1 cellular context compared by ENCODE assay signal in the genomic region with DNA sequence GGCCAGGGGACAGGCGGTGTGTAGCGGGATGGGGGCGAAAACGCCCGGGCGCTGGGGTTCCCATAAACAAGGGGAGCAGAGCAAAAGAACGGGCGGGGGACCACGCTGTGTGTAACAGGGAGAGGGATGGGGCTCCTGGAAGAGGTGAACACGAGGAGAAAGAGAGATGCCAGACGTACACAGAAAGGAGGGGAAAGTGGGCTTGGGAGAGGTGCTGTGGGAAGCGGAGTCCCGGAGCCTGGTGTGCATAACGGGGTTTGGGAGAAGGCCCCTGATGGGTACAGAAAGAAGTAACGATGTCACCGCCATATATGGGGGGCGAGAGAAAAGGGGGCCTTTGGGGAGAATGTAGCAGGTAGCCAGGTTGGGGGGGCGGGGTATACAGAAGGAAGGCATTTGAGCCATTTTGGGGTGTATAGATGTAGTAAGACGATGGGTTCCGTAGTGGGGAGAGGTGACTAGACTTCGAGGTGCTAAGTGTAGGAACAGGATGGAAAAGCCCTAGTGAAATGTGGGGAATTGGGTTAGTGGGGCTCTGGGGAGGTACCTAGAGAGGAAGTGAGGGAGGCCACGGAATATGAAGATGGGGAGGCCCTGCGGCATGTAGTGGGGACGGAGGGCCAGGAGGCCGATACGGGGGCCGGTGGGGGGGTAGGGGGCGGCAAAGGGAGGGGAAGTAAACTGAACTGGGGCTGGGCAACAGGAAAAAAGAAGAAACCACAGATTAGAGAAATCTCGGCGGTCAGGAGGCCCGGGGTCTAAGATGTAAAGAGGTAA.
A peak's percentile ranks its signal among the peaks of the same experiment; 100 is the strongest.
TF ChIP-seq lines count a peak whose summit lies in the region.

No MANE protein-coding gene starts in this region.

TF ChIP-seq in HepG2, 621 proteins besides CTCF, POLR2A, EP300 and RAD21 (continued from another document):
- TF ChIP-seq, protein P1, sequence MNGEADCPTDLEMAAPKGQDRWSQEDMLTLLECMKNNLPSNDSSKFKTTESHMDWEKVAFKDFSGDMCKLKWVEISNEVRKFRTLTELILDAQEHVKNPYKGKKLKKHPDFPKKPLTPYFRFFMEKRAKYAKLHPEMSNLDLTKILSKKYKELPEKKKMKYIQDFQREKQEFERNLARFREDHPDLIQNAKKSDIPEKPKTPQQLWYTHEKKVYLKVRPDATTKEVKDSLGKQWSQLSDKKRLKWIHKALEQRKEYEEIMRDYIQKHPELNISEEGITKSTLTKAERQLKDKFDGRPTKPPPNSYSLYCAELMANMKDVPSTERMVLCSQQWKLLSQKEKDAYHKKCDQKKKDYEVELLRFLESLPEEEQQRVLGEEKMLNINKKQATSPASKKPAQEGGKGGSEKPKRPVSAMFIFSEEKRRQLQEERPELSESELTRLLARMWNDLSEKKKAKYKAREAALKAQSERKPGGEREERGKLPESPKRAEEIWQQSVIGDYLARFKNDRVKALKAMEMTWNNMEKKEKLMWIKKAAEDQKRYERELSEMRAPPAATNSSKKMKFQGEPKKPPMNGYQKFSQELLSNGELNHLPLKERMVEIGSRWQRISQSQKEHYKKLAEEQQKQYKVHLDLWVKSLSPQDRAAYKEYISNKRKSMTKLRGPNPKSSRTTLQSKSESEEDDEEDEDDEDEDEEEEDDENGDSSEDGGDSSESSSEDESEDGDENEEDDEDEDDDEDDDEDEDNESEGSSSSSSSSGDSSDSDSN (CRISPR knock-in tag; IDR thresholded peaks at IDR 0.05) = no peak
- TF ChIP-seq, protein P2, sequence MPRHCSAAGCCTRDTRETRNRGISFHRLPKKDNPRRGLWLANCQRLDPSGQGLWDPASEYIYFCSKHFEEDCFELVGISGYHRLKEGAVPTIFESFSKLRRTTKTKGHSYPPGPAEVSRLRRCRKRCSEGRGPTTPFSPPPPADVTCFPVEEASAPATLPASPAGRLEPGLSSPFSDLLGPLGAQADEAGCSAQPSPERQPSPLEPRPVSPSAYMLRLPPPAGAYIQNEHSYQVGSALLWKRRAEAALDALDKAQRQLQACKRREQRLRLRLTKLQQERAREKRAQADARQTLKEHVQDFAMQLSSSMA (CRISPR knock-in tag; IDR thresholded peaks at IDR 0.05) = no peak
- TF ChIP-seq SNAPC2 (CRISPR knock-in tag; IDR thresholded peaks at IDR 0.05) (no peak), ZEB1 (IDR thresholded peaks at IDR 0.05; ENCODE audit: insufficient replicate concordance, low read depth) (no peak), ZFP37 (CRISPR knock-in tag; IDR thresholded peaks at IDR 0.05; ENCODE audit: borderline replicate concordance) (0 out of 2 replicates have a peak, but pooled peaks have one; percentile 40), ZNF777 (CRISPR knock-in tag; IDR thresholded peaks at IDR 0.05) (no peak), ISX (CRISPR knock-in tag; conservative IDR thresholded peaks at IDR 0.05) (0 out of 2 replicates have a peak, but pooled peaks have one; percentile 61), CENPT (CRISPR knock-in tag; IDR thresholded peaks at IDR 0.05; ENCODE audit: low read depth) (no peak), ZNF788 (CRISPR knock-in tag; IDR thresholded peaks at IDR 0.05; ENCODE audit: borderline replicate concordance) (no peak), RBM22 (optimal IDR thresholded peaks at IDR 0.05; ENCODE audit: low read length) (peak; percentile 81), MEIS2 (CRISPR knock-in tag; IDR thresholded peaks at IDR 0.05) (peak; percentile 6; the same call in 1 of the 2 replicates), GZF1 (CRISPR knock-in tag; IDR thresholded peaks at IDR 0.05) (0 out of 2 replicates have a peak, but pooled peaks have one; percentile 34), ARNTL (CRISPR knock-in tag; IDR thresholded peaks at IDR 0.05) (no peak), PHF20 (CRISPR knock-in tag; IDR thresholded peaks at IDR 0.05) (no peak), FOSL1 (CRISPR knock-in tag; IDR thresholded peaks at IDR 0.05; ENCODE audit: borderline replicate concordance) (0 out of 2 replicates have a peak, but pooled peaks have one; percentile 7), ETV6 (CRISPR knock-in tag; conservative IDR thresholded peaks at IDR 0.05) (0 out of 2 replicates have a peak, but pooled peaks have one; percentile 2), PPARG (CRISPR knock-in tag; conservative IDR thresholded peaks at IDR 0.05) (no peak), MAFG (CRISPR knock-in tag; IDR thresholded peaks at IDR 0.05) (no peak), ZNF747 (CRISPR knock-in tag; IDR thresholded peaks at IDR 0.05; ENCODE audit: borderline replicate concordance) (no peak), POLR2G (IDR thresholded peaks at IDR 0.05; ENCODE audit: low read depth, low read length) (peak; percentile 63), ADNP (CRISPR knock-in tag; IDR thresholded peaks at IDR 0.05) (no peak)
- TF ChIP-seq, protein P3, sequence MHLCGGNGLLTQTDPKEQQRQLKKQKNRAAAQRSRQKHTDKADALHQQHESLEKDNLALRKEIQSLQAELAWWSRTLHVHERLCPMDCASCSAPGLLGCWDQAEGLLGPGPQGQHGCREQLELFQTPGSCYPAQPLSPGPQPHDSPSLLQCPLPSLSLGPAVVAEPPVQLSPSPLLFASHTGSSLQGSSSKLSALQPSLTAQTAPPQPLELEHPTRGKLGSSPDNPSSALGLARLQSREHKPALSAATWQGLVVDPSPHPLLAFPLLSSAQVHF (CRISPR knock-in tag; IDR thresholded peaks at IDR 0.05) = 0 out of 2 replicates have a peak, but pooled peaks have one; percentile 22
- TF ChIP-seq, protein P4, sequence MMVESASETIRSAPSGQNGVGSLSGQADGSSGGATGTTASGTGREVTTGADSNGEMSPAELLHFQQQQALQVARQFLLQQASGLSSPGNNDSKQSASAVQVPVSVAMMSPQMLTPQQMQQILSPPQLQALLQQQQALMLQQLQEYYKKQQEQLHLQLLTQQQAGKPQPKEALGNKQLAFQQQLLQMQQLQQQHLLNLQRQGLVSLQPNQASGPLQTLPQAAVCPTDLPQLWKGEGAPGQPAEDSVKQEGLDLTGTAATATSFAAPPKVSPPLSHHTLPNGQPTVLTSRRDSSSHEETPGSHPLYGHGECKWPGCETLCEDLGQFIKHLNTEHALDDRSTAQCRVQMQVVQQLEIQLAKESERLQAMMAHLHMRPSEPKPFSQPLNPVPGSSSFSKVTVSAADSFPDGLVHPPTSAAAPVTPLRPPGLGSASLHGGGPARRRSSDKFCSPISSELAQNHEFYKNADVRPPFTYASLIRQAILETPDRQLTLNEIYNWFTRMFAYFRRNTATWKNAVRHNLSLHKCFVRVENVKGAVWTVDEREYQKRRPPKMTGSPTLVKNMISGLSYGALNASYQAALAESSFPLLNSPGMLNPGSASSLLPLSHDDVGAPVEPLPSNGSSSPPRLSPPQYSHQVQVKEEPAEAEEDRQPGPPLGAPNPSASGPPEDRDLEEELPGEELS (CRISPR knock-in tag; IDR thresholded peaks at IDR 0.05) = 0 out of 2 replicates have a peak, but pooled peaks have one; percentile 14
- TF ChIP-seq, protein P5, sequence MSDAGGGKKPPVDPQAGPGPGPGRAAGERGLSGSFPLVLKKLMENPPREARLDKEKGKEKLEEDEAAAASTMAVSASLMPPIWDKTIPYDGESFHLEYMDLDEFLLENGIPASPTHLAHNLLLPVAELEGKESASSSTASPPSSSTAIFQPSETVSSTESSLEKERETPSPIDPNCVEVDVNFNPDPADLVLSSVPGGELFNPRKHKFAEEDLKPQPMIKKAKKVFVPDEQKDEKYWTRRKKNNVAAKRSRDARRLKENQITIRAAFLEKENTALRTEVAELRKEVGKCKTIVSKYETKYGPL (CRISPR knock-in tag; IDR thresholded peaks at IDR 0.05) = 0 out of 2 replicates have a peak, but pooled peaks have one; percentile 22
- TF ChIP-seq, protein P6, sequence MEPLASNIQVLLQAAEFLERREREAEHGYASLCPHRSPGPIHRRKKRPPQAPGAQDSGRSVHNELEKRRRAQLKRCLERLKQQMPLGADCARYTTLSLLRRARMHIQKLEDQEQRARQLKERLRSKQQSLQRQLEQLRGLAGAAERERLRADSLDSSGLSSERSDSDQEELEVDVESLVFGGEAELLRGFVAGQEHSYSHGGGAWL (CRISPR knock-in tag; IDR thresholded peaks at IDR 0.05) = no peak
